21 cellular contexts compared by ENCODE assay signal in genomic region chr10:89526396-89526795, GRCh38. TPM values are rescaled to one million over a fixed set of nuclear protein-coding genes. Genes with fewer than 3 reads are reported as not detected.
"Had no signal": no experiment of that assay in that cellular context is flagged by ENCODE, and none has a peak within 500 bp of the region (broad histone marks: within the 10 kb centered on the region; RNA-seq: fewer than 3 reads in every experiment).

No MANE protein-coding gene starts in this region.

- H3K4me3 ChIP-seq: gastroesophageal sphincter, hepatocyte, prostate gland, sigmoid colon, skin epidermis, testis, tibial nerve, upper lobe of right lung, vagina had no signal

- H3K9me3 ChIP-seq: gastroesophageal sphincter, prostate gland, sigmoid colon, testis, tibial nerve, upper lobe of right lung, vagina had no signal

- H3K4me2 ChIP-seq: hepatocyte had no signal

- H3K36me3 ChIP-seq: gastroesophageal sphincter, prostate gland, sigmoid colon, tibial nerve, upper lobe of right lung, vagina had no signal

- H3K27me3 ChIP-seq: testis, vagina had no signal

- ATAC-seq: effector memory CD8-positive, alpha-beta T cell; gastroesophageal sphincter; left colon; natural killer cell; stimulated activated naive B cell treated with anti-CD40 and anti-IgM and Interleukin-4, amounts not matched to agents 10 μg/mL and 1 μg/mL and 100 μg/mL, for 72 hours; stimulated activated naive CD8-positive, alpha-beta T cell treated with anti-CD3 and anti-CD28 coated beads, Interleukin-15, amount 100 ng/mL, for 72 hours; upper lobe of right lung had no signal

- H3K4me1 ChIP-seq: gastroesophageal sphincter, prostate gland had no signal

- H3K79me2 ChIP-seq: hepatocyte had no signal

- H3K27ac ChIP-seq: gastroesophageal sphincter, hepatocyte, prostate gland, sigmoid colon, skin epidermis, testis, upper lobe of right lung, vagina had no signal

- DNase-seq: effector memory CD8-positive, alpha-beta T cell; erythroblast; glutamatergic neuron; left colon; mammary epithelial cell; natural killer cell; sigmoid colon; stimulated activated CD4-positive, alpha-beta T cell treated with anti-CD3 and anti-CD28 coated beads, Interleukin-2, amount 100 ng/mL, for 24 hours; stimulated activated CD4-positive, alpha-beta T cell treated with anti-CD3 and anti-CD28 coated beads, Interleukin-4, amount 100 ng/mL, for 4 hours; stimulated activated naive B cell treated with anti-CD40 and anti-IgM and Interleukin-4, amounts not matched to agents 10 μg/mL and 1 μg/mL and 100 μg/mL, for 72 hours; stimulated activated naive CD8-positive, alpha-beta T cell treated with anti-CD3 and anti-CD28 coated beads, Interleukin-15, amount 100 ng/mL, for 72 hours; testis; upper lobe of right lung had no signal

- H2AFZ ChIP-seq: hepatocyte had no signal

RNA-seq across cellular contexts. Expression of gene SLC16A12, which starts 9.0 kb away (rescaled TPM):
- total RNA-seq: endothelial cell of umbilical vein, natural killer cell, neural crest cell had no signal
- polyA plus RNA-seq: endothelial cell of umbilical vein had no signal
